ENCODE assay signal across 11 cellular contexts in genomic region chr18:58784601-58785137, GRCh38.
DNase-seq lines count a peak whose midpoint lies in the region; ATAC-seq and TF ChIP-seq lines count a peak whose summit lies in the region.
"Had no signal": no experiment of that assay in that cellular context is flagged by ENCODE, and none has a peak within 500 bp of the region (broad histone marks: within the 10 kb centered on the region; RNA-seq: fewer than 3 reads in every experiment).

No MANE protein-coding gene starts in this region.

- H3K9me3 Mint-ChIP-seq in WTC11 (no peaks in the 10 kb centered on the region), type B pancreatic cell (no peaks in the 10 kb centered on the region)
- no peaks in the 10 kb centered on the region for H3K9me3 Mint-ChIP-seq in naive thymus-derived CD8-positive, alpha-beta T cell

- CTCF ChIA-PET in WTC11 (lab: Charles Lee): interaction anchor here (1.3 to 4.8 kb wide), 7 partner anchors 16 to 286 kb away, joined by 4 to 26 read pairs (median 5); no protein-coding TSS in a partner anchor

- no peak overlapping the region for H3K4me3 Mint-ChIP-seq in WTC11
- no peak overlapping the region for H3K4me3 Mint-ChIP-seq in type B pancreatic cell
- no peak overlapping the region for H3K4me3 Mint-ChIP-seq in naive thymus-derived CD8-positive, alpha-beta T cell

- peak; percentile 68 for DNase-seq in DMS53 (lab: John Stamatoyannopoulos, UW)
- DNase-seq in DMS53 treated with DMSO at 0.1 percent for 48 hours (lab: John Stamatoyannopoulos, UW; ENCODE audit: unreplicated experiment): no peak
- DNase-seq in WTC11 (ENCODE audit: low spot score): no peak
- peak; percentile 96 for DNase-seq in islet precursor cell
- no peak for DNase-seq in type B pancreatic cell (ENCODE audit: extremely low spot score, unreplicated experiment)
- DNase-seq in iPS-NIHi7 (ENCODE audit: extremely low spot score): no peak
- no peak for DNase-seq in naive thymus-derived CD8-positive, alpha-beta T cell
- DNase-seq: activated T-cell treated with anti-CD3 and anti-CD28 coated beads, Interleukin-2, amount 50 U/mL, for 48 hours; dorsolateral prefrontal cortex; posterior cingulate gyrus had no signal

- no peaks in the 10 kb centered on the region for H3K36me3 Mint-ChIP-seq in WTC11
- peaks cover 3% of the 10 kb centered on the region for H3K36me3 Mint-ChIP-seq in type B pancreatic cell
- H3K36me3 Mint-ChIP-seq in naive thymus-derived CD8-positive, alpha-beta T cell: no peaks in the 10 kb centered on the region

- H3K27ac Mint-ChIP-seq in WTC11 (no peak overlapping the region), type B pancreatic cell (peak overlapping the region; percentile 80)
- no peak overlapping the region for H3K27ac Mint-ChIP-seq in naive thymus-derived CD8-positive, alpha-beta T cell

- ATAC-seq in WTC11: peak; percentile 34
- no peak for ATAC-seq in esophagus mucosa
- ATAC-seq in naive thymus-derived CD8-positive, alpha-beta T cell: no peak

- H3K27me3 Mint-ChIP-seq in WTC11 (ENCODE audit: low read depth) (no peaks in the 10 kb centered on the region; the same call in 1 of the 2 replicates), type B pancreatic cell (no peaks in the 10 kb centered on the region)
- peaks cover 11 to 64% (median 24%) of the 10 kb centered on the region in 5 donors for H3K27me3 Mint-ChIP-seq in naive thymus-derived CD8-positive, alpha-beta T cell

- TF ChIP-seq CTCF in WTC11 (IDR thresholded peaks at IDR 0.05) (no peak), type B pancreatic cell (conservative IDR thresholded peaks at IDR 0.05) (no peak)

- H3K4me1 Mint-ChIP-seq in WTC11 (peaks cover 55% of the 10 kb centered on the region), type B pancreatic cell (ENCODE audit: unreplicated experiment) (peaks cover 41% of the 10 kb centered on the region)
- H3K4me1 Mint-ChIP-seq in naive thymus-derived CD8-positive, alpha-beta T cell: no peaks in the 10 kb centered on the region

- POLR2A ChIA-PET in WTC11 (lab: Charles Lee): interaction anchor here (1.0 to 1.2 kb wide), 2 partner anchors 80 to 82 kb away, joined by 5 to 6 read pairs; partner anchors contain the start of gene ZNF532
- POLR2A ChIA-PET in naive thymus-derived CD8-positive, alpha-beta T cell (lab: Charles Lee): no interaction called here

TF ChIP-seq in WTC11, 78 proteins besides CTCF, POLR2A, EP300 and RAD21:
- TF ChIP-seq ZNF232 (CRISPR knock-in tag; IDR thresholded peaks at IDR 0.05): no peak

Comparison
In these comparisons a context has a peak if more than half of its experiments do, and no peak if none do; other contexts are left out.
1. DNase-seq: peak in DMS53 (single experiment) and islet precursor cell (single experiment); none in DMS53 treated with DMSO at 0.1 percent for 48 hours (single experiment), WTC11 (single experiment), type B pancreatic cell (single experiment), iPS-NIHi7 (single experiment) and naive thymus-derived CD8-positive, alpha-beta T cell (0 of 10).